ENCODE assay signal across 12 cellular contexts in the genomic region with DNA sequence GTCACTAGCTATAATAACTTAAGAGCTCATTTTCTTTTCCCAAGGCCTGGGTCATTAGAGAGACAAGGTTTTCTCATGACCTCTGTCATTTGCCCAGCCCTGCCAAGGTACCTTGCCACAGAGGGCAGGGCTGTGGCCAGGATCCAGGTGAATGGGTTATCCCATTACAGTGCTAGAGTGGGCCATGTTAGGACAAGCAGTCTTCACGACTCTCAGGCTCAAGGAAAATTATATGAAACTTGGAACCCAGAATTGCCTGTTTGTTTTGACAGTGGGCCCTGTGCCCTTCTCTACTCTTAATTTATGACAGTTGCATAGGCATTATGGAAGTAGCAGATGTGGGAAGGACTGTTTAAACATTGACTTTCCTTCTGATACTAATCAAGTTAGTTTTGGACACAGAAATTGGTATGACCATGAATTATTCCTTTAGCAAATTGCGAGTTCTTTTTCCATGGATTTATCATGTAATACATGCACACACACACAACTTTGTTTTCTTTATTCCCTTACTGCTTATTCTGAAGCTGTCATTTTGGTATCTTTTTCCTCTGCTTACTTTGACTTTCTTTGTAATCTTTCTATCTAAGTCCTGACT. TPM values are rescaled to one million over a fixed set of nuclear protein-coding genes. Genes with fewer than 3 reads are reported as not detected.
DNase-seq lines count a peak whose midpoint lies in the region; ATAC-seq, FAIRE-seq and TF ChIP-seq lines count a peak whose summit lies in the region.
"Had no signal": no experiment of that assay in that cellular context is flagged by ENCODE, and none has a peak within 500 bp of the region (broad histone marks: within the 10 kb centered on the region; RNA-seq: fewer than 3 reads in every experiment).

No MANE protein-coding gene starts in this region.

- H3K36me3 Mint-ChIP-seq in CD4-positive, alpha-beta T cell (ENCODE audit: low read depth): no peaks in the 10 kb centered on the region
- H3K36me3 Mint-ChIP-seq in astrocyte (ENCODE audit: low read depth, unreplicated experiment) (no peaks in the 10 kb centered on the region), type B pancreatic cell (peaks cover 2% of the 10 kb centered on the region)

- POLR2A ChIA-PET in CD4-positive, alpha-beta T cell (lab: Charles Lee): interaction anchor here (1.6 to 2.1 kb wide), 2 partner anchors 24 to 58 kb away, joined by 3 to 6 read pairs; no protein-coding TSS in a partner anchor

- peaks cover 3% of the 10 kb centered on the region for H3K79me2 ChIP-seq in astrocyte (ENCODE audit: insufficient read depth, low read length)

- TF ChIP-seq CTCF in CD4-positive, alpha-beta T cell (IDR thresholded peaks at IDR 0.05): no peak
- TF ChIP-seq CTCF in astrocyte (IDR thresholded peaks at IDR 0.05; ENCODE audit: insufficient read depth, low read depth, low read length) (no peak), type B pancreatic cell (conservative IDR thresholded peaks at IDR 0.05) (no peak)

- peak; percentile 9 for FAIRE-seq in astrocyte (lab: Jason Lieb, UNC)

- H3K9me3 Mint-ChIP-seq in CD4-positive, alpha-beta T cell: no peaks in the 10 kb centered on the region
- no peaks in the 10 kb centered on the region for H3K9me3 Mint-ChIP-seq in astrocyte (ENCODE audit: unreplicated experiment)
- no peaks in the 10 kb centered on the region for H3K9me3 Mint-ChIP-seq in type B pancreatic cell
- H3K9me3 Mint-ChIP-seq: activated B cell treated with CpG ODN at 0.5 μM for 24 hours had no signal

- intact Hi-C loops in CD4-positive, alpha-beta T cell (cut with DNase I, micrococcal nuclease): no loop called here

- peak overlapping the region; percentile 74 for H3K27ac Mint-ChIP-seq in CD4-positive, alpha-beta T cell
- H3K27ac Mint-ChIP-seq in astrocyte (ENCODE audit: unreplicated experiment) (peak overlapping the region; percentile 94), type B pancreatic cell (no peak overlapping the region)
- H3K27ac Mint-ChIP-seq: activated B cell treated with CpG ODN at 0.5 μM for 24 hours had no signal

- no peak overlapping the region for H2AFZ ChIP-seq in astrocyte (ENCODE audit: low read depth, low read length)

- H3K4me3 ChIP-seq in astrocyte (ENCODE audit: insufficient read depth, low read depth, low read length) (no peak overlapping the region), mucosa of rectum (ENCODE audit: low read length in 2 of 2) (no peak overlapping the region)

- no peak for ATAC-seq in CD4-positive, alpha-beta T cell (ENCODE audit: poor library complexity)
- no peak for ATAC-seq in GM19452 (IDR thresholded peaks at IDR 0.05; ENCODE audit: unreplicated experiment)

- no peaks in the 10 kb centered on the region for H4K20me1 ChIP-seq in astrocyte (ENCODE audit: insufficient read depth, low read length)

- no peaks in the 10 kb centered on the region for H3K27me3 ChIP-seq in CD4-positive, alpha-beta T cell (ENCODE audit: control insufficient read depth, insufficient read depth, low read length)
- H3K27me3 ChIP-seq in astrocyte (ENCODE audit: insufficient read depth, low read length) (no peaks in the 10 kb centered on the region), mucosa of rectum (ENCODE audit: control insufficient read depth in 2 of 2, insufficient read depth in 2 of 2, low read length in 2 of 2) (no peaks in the 10 kb centered on the region)

- no peaks in the 10 kb centered on the region for H3K9me3 ChIP-seq in CD4-positive, alpha-beta T cell (ENCODE audit: control insufficient read depth, low read length)
- H3K9me3 ChIP-seq in KOPT-K1 (ENCODE audit: insufficient read depth, low read length, poor library complexity, severe bottlenecking) (no peaks in the 10 kb centered on the region), astrocyte (ENCODE audit: insufficient read depth, low read depth, low read length) (no peaks in the 10 kb centered on the region), mucosa of rectum (ENCODE audit: control insufficient read depth in 2 of 2, low read length in 2 of 2) (no peaks in the 10 kb centered on the region)

- H3K4me1 ChIP-seq in astrocyte (ENCODE audit: insufficient read depth, low read length) (peaks cover 38% of the 10 kb centered on the region), mucosa of rectum (ENCODE audit: control insufficient read depth in 2 of 2, insufficient read depth in 2 of 2, low read length in 2 of 2) (peaks cover 8 to 13% of the 10 kb centered on the region in 2 donors)

- H3K27ac ChIP-seq in CD4-positive, alpha-beta T cell (ENCODE audit: low read depth, low read length): no peak overlapping the region
- H3K27ac ChIP-seq in KOPT-K1 (ENCODE audit: low read depth, low read length, poor library complexity, severe bottlenecking) (peak overlapping the region; percentile 39), astrocyte (ENCODE audit: low read depth, low read length) (peak overlapping the region; percentile 81), mucosa of rectum (ENCODE audit: low read depth in 2 of 2, low read length in 2 of 2) (peak overlapping the region; percentile 13 to 25)

- no peaks in the 10 kb centered on the region for H3K27me3 Mint-ChIP-seq in CD4-positive, alpha-beta T cell
- H3K27me3 Mint-ChIP-seq in astrocyte (ENCODE audit: low read depth, unreplicated experiment): no peaks in the 10 kb centered on the region
- H3K27me3 Mint-ChIP-seq in type B pancreatic cell: no peaks in the 10 kb centered on the region
- H3K27me3 Mint-ChIP-seq: activated B cell treated with CpG ODN at 0.5 μM for 24 hours had no signal

- no peak overlapping the region for H3K4me3 Mint-ChIP-seq in CD4-positive, alpha-beta T cell
- H3K4me3 Mint-ChIP-seq in astrocyte (ENCODE audit: unreplicated experiment): no peak overlapping the region
- no peak overlapping the region for H3K4me3 Mint-ChIP-seq in type B pancreatic cell
- H3K4me3 Mint-ChIP-seq: activated B cell treated with CpG ODN at 0.5 μM for 24 hours had no signal

- DNase-seq in CD4-positive, alpha-beta T cell: no peak
- DNase-seq in astrocyte (ENCODE audit: low read depth): no peak
- no peak for DNase-seq in DMS53 (lab: John Stamatoyannopoulos, UW)
- DNase-seq in stimulated activated CD4-positive, alpha-beta T cell treated with anti-CD3 and anti-CD28 coated beads, Interleukin-15, amount 100 ng/mL, for 24 hours: no peak
- DNase-seq in type B pancreatic cell (ENCODE audit: extremely low spot score, unreplicated experiment): no peak
- DNase-seq: activated B cell treated with CpG ODN at 0.5 μM for 24 hours; effector CD4-positive, alpha-beta T cell; NCI-H1694 had no signal

- H3K36me3 ChIP-seq in KOPT-K1 (ENCODE audit: insufficient read depth, low read length) (no peaks in the 10 kb centered on the region), astrocyte (ENCODE audit: insufficient read depth, low read length) (no peaks in the 10 kb centered on the region), mucosa of rectum (ENCODE audit: control insufficient read depth in 2 of 2, insufficient read depth in 2 of 2, low read length in 2 of 2) (no peaks in the 10 kb centered on the region)

- H3K9ac ChIP-seq in astrocyte (ENCODE audit: low read length) (peak overlapping the region; percentile 58), mucosa of rectum (ENCODE audit: low read depth in 1 of 2, low read length in 2 of 2) (no peak overlapping the region)

- peak overlapping the region; percentile 65 for H3K4me2 ChIP-seq in astrocyte (ENCODE audit: low read length)

- H3K4me1 Mint-ChIP-seq in CD4-positive, alpha-beta T cell (ENCODE audit: low read depth): peaks cover 28% of the 10 kb centered on the region
- peaks cover 26% of the 10 kb centered on the region for H3K4me1 Mint-ChIP-seq in astrocyte (ENCODE audit: low read depth, unreplicated experiment)
- H3K4me1 Mint-ChIP-seq in type B pancreatic cell (ENCODE audit: unreplicated experiment): peaks cover 22% of the 10 kb centered on the region
- H3K4me1 Mint-ChIP-seq: activated B cell treated with CpG ODN at 0.5 μM for 24 hours had no signal

- CTCF ChIA-PET in CD4-positive, alpha-beta T cell (lab: Charles Lee): interaction anchor here (1.8 kb wide), 1 partner anchor 11 kb away, joined by 7 read pairs; no protein-coding TSS in a partner anchor

RNA-seq across cellular contexts. Expression of a gene that starts 41.8 kb away (rescaled TPM):
- total RNA-seq in CD4-positive, alpha-beta T cell: under 1 TPM; 0.03 to 0.11 TPM
- 20.1 and 35.9 TPM in 2 replicates for total RNA-seq in astrocyte
- 8.0 and 9.5 TPM in 2 replicates for total RNA-seq in type B pancreatic cell (ENCODE audit: low replicate concordance)
- total RNA-seq: OCI-LY7 had no signal
